15 cellular contexts compared by ENCODE assay signal in the genomic region with DNA sequence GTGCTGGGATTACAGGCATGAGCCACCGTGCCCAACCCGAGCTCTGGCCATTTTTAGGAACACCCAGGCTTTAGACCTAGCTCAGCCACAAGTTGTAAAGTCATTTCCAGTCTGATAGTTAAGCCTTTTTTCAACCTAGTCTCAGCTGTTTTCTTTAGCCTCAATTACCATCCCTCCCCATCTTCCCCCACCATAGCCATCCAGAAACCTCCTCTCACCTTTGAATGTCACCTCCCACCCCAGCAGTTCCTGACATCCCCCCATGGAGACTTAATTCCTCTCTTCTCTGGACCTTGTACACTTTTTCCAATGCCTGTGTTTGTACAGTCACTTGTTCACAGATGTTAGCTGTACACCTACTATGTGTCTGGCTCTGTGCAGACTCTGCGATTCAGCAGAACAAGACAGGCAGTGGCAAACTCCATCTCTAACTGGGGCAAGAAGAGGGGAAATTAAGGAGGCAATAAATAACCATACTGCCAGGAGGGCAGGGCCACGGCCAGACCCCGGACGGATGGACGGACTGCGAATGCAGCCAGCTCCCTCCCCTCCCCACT. TPM values are rescaled to one million over a fixed set of nuclear protein-coding genes. Genes with fewer than 3 reads are reported as not detected.
DNase-seq lines count a peak whose midpoint lies in the region; ATAC-seq and TF ChIP-seq lines count a peak whose summit lies in the region.
"Had no signal": no experiment of that assay in that cellular context is flagged by ENCODE, and none has a peak within 500 bp of the region (broad histone marks: within the 10 kb centered on the region; RNA-seq: fewer than 3 reads in every experiment).

No MANE protein-coding gene starts in this region.

- CTCF ChIA-PET in activated B cell treated with CpG ODN at 0.5 μM for 24 hours (lab: Charles Lee): interaction anchor here (1.7 to 1.9 kb wide), 3 partner anchors 9 to 23 kb away, joined by 4 to 7 read pairs (median 7); no protein-coding TSS in a partner anchor

- H3K27ac Mint-ChIP-seq in activated B cell treated with CpG ODN at 0.5 μM for 24 hours (peak overlapping the region; percentile 83), naive B cell (peak overlapping the region; percentile 93 to 98 (median 96)), type B pancreatic cell (peak overlapping the region; percentile 100)

- H3K27me3 ChIP-seq in body of pancreas: no peaks in the 10 kb centered on the region

- H3K9me3 Mint-ChIP-seq in activated B cell treated with CpG ODN at 0.5 μM for 24 hours: no peaks in the 10 kb centered on the region
- H3K9me3 Mint-ChIP-seq in naive B cell: no peaks in the 10 kb centered on the region
- no peaks in the 10 kb centered on the region for H3K9me3 Mint-ChIP-seq in type B pancreatic cell

- POLR2A ChIA-PET in activated B cell treated with CpG ODN at 0.5 μM for 24 hours (lab: Charles Lee): interaction anchor here (0.7 to 14.9 kb wide), 6 partner anchors 8 to 424 kb away, joined by 3 to 304 read pairs (median 6); a partner anchor contains a TSS

- in situ Hi-C loops in GM13976 (cut with MboI; ENCODE audit: low sequenced_read_pairs, unreplicated experiment): no loop called here

- ATAC-seq in Right ventricle myocardium inferior (no peak), Right ventricle myocardium superior (ENCODE audit: poor library complexity) (no peak), activated B cell treated with CpG ODN at 0.5 μM for 24 hours (ENCODE audit: low read depth) (no peak), naive B cell (ENCODE audit: low read depth in 2 of 2) (no peak), body of pancreas (no peak)

- H3K36me3 ChIP-seq in body of pancreas (replicated peaks in 1 of 2; ENCODE audit: insufficient read depth in 1 of 2, low read depth in 2 of 2): no peaks in the 10 kb centered on the region

- H3K36me3 Mint-ChIP-seq in activated B cell treated with CpG ODN at 0.5 μM for 24 hours (ENCODE audit: low read depth) (no peaks in the 10 kb centered on the region), naive B cell (no peaks in the 10 kb centered on the region), type B pancreatic cell (no peaks in the 10 kb centered on the region)

- H3K27ac ChIP-seq in body of pancreas: no peak overlapping the region

- H3K4me1 Mint-ChIP-seq in activated B cell treated with CpG ODN at 0.5 μM for 24 hours (peaks cover 71% of the 10 kb centered on the region), naive B cell (peaks cover 59 to 90% (median 74%) of the 10 kb centered on the region in 3 donors), type B pancreatic cell (ENCODE audit: unreplicated experiment) (peaks cover 43% of the 10 kb centered on the region)

- H3K4me3 Mint-ChIP-seq in activated B cell treated with CpG ODN at 0.5 μM for 24 hours (peak overlapping the region; percentile 44), naive B cell (peak overlapping the region in 7 of 8 donors; percentile 39 to 90 (median 78)), type B pancreatic cell (no peak overlapping the region)

- DNase-seq in Right ventricle myocardium inferior (ENCODE audit: missing footprints): peak; percentile 47
- no peak for DNase-seq in Right ventricle myocardium superior
- DNase-seq in activated B cell treated with CpG ODN at 0.5 μM for 24 hours: no peak
- DNase-seq in naive B cell: no peak
- no peak for DNase-seq in type B pancreatic cell (ENCODE audit: extremely low spot score, unreplicated experiment)
- no peak for DNase-seq in GM13976 (ENCODE audit: low spot score)
- no peak for DNase-seq in putamen (ENCODE audit: low spot score)
- DNase-seq in body of pancreas: no peak
- DNase-seq: ACHN; activated CD4-positive, alpha-beta T cell treated with anti-CD3 and anti-CD28 coated beads for 4 hours; activated T-cell treated with anti-CD3 and anti-CD28 coated beads, Interleukin-2, amount 50 U/mL, for 48 hours; DMS 273 treated with DMSO at 0.1 percent for 48 hours; NCI-H82; stimulated activated CD4-positive, alpha-beta T cell treated with anti-CD3 and anti-CD28 coated beads, Interleukin-12 subunit alpha, Interleukin-12 subunit beta, amount 100 ng/mL, for 4 hours had no signal

- TF ChIP-seq POLR2A in body of pancreas (IDR thresholded peaks at IDR 0.05): no peak

- TF ChIP-seq CTCF in activated B cell treated with CpG ODN at 0.5 μM for 24 hours (IDR thresholded peaks at IDR 0.05): no peak
- TF ChIP-seq CTCF in type B pancreatic cell (conservative IDR thresholded peaks at IDR 0.05): no peak
- no peak for TF ChIP-seq CTCF in GM13976 (IDR thresholded peaks at IDR 0.05; ENCODE audit: borderline replicate concordance, control extremely low read depth, extremely low read depth, insufficient read depth, missing control alignments)
- TF ChIP-seq CTCF in body of pancreas (IDR thresholded peaks at IDR 0.05): no peak

- H3K4me1 ChIP-seq in body of pancreas: peaks cover 23% of the 10 kb centered on the region

- intact Hi-C loops in Right ventricle myocardium inferior (cut with DNase I) (no loop called here), Right ventricle myocardium superior (cut with DNase I) (no loop called here), activated B cell treated with CpG ODN at 0.5 μM for 24 hours (cut with micrococcal nuclease) (loop anchor here (1.0 kb wide), 1 partner anchor 12 kb away; no protein-coding TSS in a partner anchor), body of pancreas (cut with DNase I) (no loop called here)

- WGBS in body of pancreas, 2 donors: 79 to 84% methylated on average over 8 of the region's 8 CpGs

- H3K9me3 ChIP-seq in body of pancreas: no peaks in the 10 kb centered on the region

- no peak overlapping the region for H3K4me3 ChIP-seq in body of pancreas

- H3K27me3 Mint-ChIP-seq in activated B cell treated with CpG ODN at 0.5 μM for 24 hours: no peaks in the 10 kb centered on the region
- H3K27me3 Mint-ChIP-seq in naive B cell: no peaks in the 10 kb centered on the region
- no peaks in the 10 kb centered on the region for H3K27me3 Mint-ChIP-seq in type B pancreatic cell

RNA-seq across cellular contexts. Expression of a gene that starts 29.9 kb away (rescaled TPM):
- total RNA-seq in Right ventricle myocardium inferior (0.08 TPM), Right ventricle myocardium superior (not detected), activated B cell treated with CpG ODN at 0.5 μM for 24 hours (1.0 and 1.2 TPM in 2 replicates), type B pancreatic cell (ENCODE audit: low replicate concordance) (1.1 and 61.1 TPM in 2 replicates), body of pancreas (1 to 10 TPM in 1 of 2 donors, under 1 TPM in 1; under 0.01 to 1.3 TPM)
- under 1 TPM in 2 of 6 donors, not detected in 4; 0.09 to 0.12 TPM for polyA plus RNA-seq in naive B cell (ENCODE audit: low read depth in 6 of 6)
- total RNA-seq: endothelial cell of umbilical vein had no signal
- polyA plus RNA-seq: endothelial cell of umbilical vein had no signal

RNA-seq across cellular contexts. Expression of a gene that starts 57.7 kb away (rescaled TPM):
- 21.6 TPM for total RNA-seq in Right ventricle myocardium inferior
- 20.3 TPM for total RNA-seq in Right ventricle myocardium superior
- total RNA-seq in activated B cell treated with CpG ODN at 0.5 μM for 24 hours: 124 and 127 TPM in 2 replicates
- 100 to 1,000 TPM; 126 to 197 (median 155) TPM for polyA plus RNA-seq in naive B cell (ENCODE audit: low read depth in 6 of 6)
- 51.1 and 56.7 TPM in 2 replicates for total RNA-seq in type B pancreatic cell (ENCODE audit: low replicate concordance)
- total RNA-seq in body of pancreas: 10 to 100 TPM; 11.5 to 13.5 TPM
